1 cellular context compared by ENCODE assay signal in genomic region chr22:32706149-32706548, GRCh38.
A peak's percentile ranks its signal among the peaks of the same experiment; 100 is the strongest.
TF ChIP-seq lines count a peak whose summit lies in the region.

No MANE protein-coding gene starts in this region.

TF ChIP-seq in HEK293, 187 proteins besides CTCF, POLR2A, EP300 and RAD21 (continued from another document):
- TF ChIP-seq ZNF518A (tag by site-specific recombination; conservative IDR thresholded peaks at IDR 0.05; ENCODE audit: low read depth) (0 out of 2 replicates have a peak, but pooled peaks have one; percentile 22), ZNF184 (tag by site-specific recombination; IDR thresholded peaks at IDR 0.05) (peak; percentile 15; the same call in 1 of the 2 replicates)
